In the genomic region with DNA sequence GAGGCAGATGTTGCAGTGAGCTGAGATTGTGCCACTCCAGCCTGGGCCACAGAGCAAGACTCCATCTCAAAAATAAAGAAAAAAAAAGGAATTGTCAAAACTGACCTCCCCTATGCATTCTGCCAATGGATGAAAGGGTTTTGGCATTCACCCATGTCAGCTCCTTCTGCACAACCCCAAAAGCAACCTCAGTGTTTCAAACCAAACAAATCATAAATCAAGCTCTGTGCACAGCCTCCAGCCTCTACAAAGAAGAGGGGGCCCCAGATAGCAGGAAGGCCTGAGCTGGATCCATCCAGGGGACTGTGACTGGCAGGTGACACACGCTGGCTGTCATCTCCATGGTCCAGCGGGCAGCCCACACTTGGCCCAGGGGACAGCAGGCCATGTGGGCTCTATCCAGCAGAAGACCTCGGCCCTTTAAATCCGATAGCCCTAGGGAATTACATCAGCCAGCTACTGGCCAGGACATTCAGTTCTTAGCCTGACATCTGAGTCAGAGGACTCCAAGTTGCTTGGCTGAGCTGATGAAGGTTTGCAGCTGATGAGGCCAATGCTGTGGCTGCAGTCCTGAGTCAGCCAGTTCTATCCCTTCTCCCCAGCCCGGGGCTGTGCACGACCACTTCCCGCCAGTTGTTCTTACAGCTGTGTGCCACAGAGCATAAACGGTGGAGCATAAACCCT, we compare ENCODE assay signal across 11 cellular contexts. TPM values are rescaled to one million over a fixed set of nuclear protein-coding genes. Genes with fewer than 3 reads are reported as not detected.
A peak's percentile ranks its signal among the peaks of the same experiment; 100 is the strongest.
DNase-seq lines count a peak whose midpoint lies in the region; ATAC-seq lines count a peak whose summit lies in the region.
"Had no signal": no experiment of that assay in that cellular context is flagged by ENCODE, and none has a peak within 500 bp of the region (broad histone marks: within the 10 kb centered on the region; RNA-seq: fewer than 3 reads in every experiment).

No MANE protein-coding gene starts in this region.

- CTCF ChIA-PET in activated CD4-positive, alpha-beta T cell treated with anti-CD3 and anti-CD28 coated beads for 36 hours (lab: Charles Lee): interaction anchor here (0.6 to 0.7 kb wide), 2 partner anchors 37 to 363 kb away, joined by 3 read pairs; no protein-coding TSS in a partner anchor

- H3K27me3 Mint-ChIP-seq in activated CD4-positive, alpha-beta T cell treated with anti-CD3 and anti-CD28 coated beads for 36 hours: peaks cover 12% of the 10 kb centered on the region

- H3K9me3 Mint-ChIP-seq in activated CD4-positive, alpha-beta T cell treated with anti-CD3 and anti-CD28 coated beads for 36 hours (ENCODE audit: low read depth): no peaks in the 10 kb centered on the region

- H3K4me3 Mint-ChIP-seq in activated CD4-positive, alpha-beta T cell treated with anti-CD3 and anti-CD28 coated beads for 36 hours: no peak overlapping the region

- H3K27ac Mint-ChIP-seq in activated CD4-positive, alpha-beta T cell treated with anti-CD3 and anti-CD28 coated beads for 36 hours: no peak overlapping the region

- H3K4me1 Mint-ChIP-seq in activated CD4-positive, alpha-beta T cell treated with anti-CD3 and anti-CD28 coated beads for 36 hours: no peaks in the 10 kb centered on the region

- POLR2A ChIA-PET in activated CD4-positive, alpha-beta T cell treated with anti-CD3 and anti-CD28 coated beads for 36 hours (lab: Charles Lee): no interaction called here

- H3K36me3 Mint-ChIP-seq in activated CD4-positive, alpha-beta T cell treated with anti-CD3 and anti-CD28 coated beads for 36 hours (ENCODE audit: low read depth): no peaks in the 10 kb centered on the region

- peak; percentile 47 for DNase-seq in COLO668 (lab: John Stamatoyannopoulos, UW; ENCODE audit: unreplicated experiment)
- peak; percentile 16 for DNase-seq in SW480 (ENCODE audit: low spot score)
- DNase-seq in Right ventricle myocardium superior: peak; percentile 84
- DNase-seq in renal cortical epithelial cell (ENCODE audit: low read depth): peak; percentile 99
- DNase-seq in RPMI8226: no peak
- DNase-seq in activated CD4-positive, alpha-beta T cell treated with anti-CD3 and anti-CD28 coated beads for 36 hours: no peak
- DNase-seq in LoVo (ENCODE audit: low spot score): no peak
- DNase-seq in iPS-NIHi11 (ENCODE audit: low spot score): no peak
- DNase-seq: DMS79, H7, NCI-H1105 had no signal

- peak; percentile 92 for ATAC-seq in Right ventricle myocardium superior (ENCODE audit: poor library complexity)
- no peak for ATAC-seq in activated CD4-positive, alpha-beta T cell treated with anti-CD3 and anti-CD28 coated beads for 36 hours

- intact Hi-C loops in Right ventricle myocardium superior (cut with DNase I): no loop called here
- intact Hi-C loops in activated CD4-positive, alpha-beta T cell treated with anti-CD3 and anti-CD28 coated beads for 36 hours (cut with DNase I, micrococcal nuclease): no loop called here

RNA-seq across cellular contexts. Expression of a gene that starts 52.0 kb away (rescaled TPM):
- 3.4 TPM for total RNA-seq in Right ventricle myocardium superior
- 19.8 and 23.3 TPM in 2 replicates for total RNA-seq in renal cortical epithelial cell
- 10 to 100 TPM; 46.9 to 49.3 TPM for total RNA-seq in activated CD4-positive, alpha-beta T cell treated with anti-CD3 and anti-CD28 coated beads for 36 hours

Comparison
In these comparisons a context has a peak if more than half of its experiments do, and no peak if none do; other contexts are left out.
1. DNase-seq: peak in COLO668 (single experiment), SW480 (single experiment), Right ventricle myocardium superior (single experiment) and renal cortical epithelial cell (single experiment); none in RPMI8226 (single experiment), activated CD4-positive, alpha-beta T cell treated with anti-CD3 and anti-CD28 coated beads for 36 hours (single experiment), LoVo (single experiment) and iPS-NIHi11 (single experiment).